ENCODE assay signal across 1 cellular context in the genomic region with DNA sequence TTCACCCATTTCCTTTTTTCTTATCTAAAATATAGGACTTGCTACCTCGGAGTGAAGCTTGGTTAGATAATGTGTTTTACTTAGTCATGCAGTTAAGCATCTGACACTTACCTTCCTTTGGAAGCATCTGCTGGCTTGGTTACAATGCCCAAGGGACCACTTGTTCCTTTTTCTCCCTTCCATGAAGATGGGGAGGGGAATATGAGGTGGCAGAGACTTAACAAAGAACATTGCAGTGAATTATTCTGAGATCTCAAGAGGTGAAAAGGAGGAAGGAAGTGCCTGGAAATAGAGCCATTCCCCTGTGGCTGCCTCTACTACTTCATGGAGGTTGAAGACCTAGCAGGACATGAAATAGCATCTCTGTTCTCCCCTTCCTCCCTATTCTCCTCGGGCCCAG.
TF ChIP-seq lines count a peak whose summit lies in the region.

No MANE protein-coding gene starts in this region.

TF ChIP-seq in IMR-90, 13 proteins besides CTCF, POLR2A, EP300 and RAD21 (continued from another document):
- TF ChIP-seq, protein P1, sequence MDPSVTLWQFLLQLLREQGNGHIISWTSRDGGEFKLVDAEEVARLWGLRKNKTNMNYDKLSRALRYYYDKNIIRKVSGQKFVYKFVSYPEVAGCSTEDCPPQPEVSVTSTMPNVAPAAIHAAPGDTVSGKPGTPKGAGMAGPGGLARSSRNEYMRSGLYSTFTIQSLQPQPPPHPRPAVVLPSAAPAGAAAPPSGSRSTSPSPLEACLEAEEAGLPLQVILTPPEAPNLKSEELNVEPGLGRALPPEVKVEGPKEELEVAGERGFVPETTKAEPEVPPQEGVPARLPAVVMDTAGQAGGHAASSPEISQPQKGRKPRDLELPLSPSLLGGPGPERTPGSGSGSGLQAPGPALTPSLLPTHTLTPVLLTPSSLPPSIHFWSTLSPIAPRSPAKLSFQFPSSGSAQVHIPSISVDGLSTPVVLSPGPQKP (IDR thresholded peaks at IDR 0.05; ENCODE audit: borderline replicate concordance, low read depth, low read length): no peak
- TF ChIP-seq CEBPB (IDR thresholded peaks at IDR 0.05; ENCODE audit: low read depth, low read length): no peak
- no peak for TF ChIP-seq CHD1 (IDR thresholded peaks at IDR 0.05; ENCODE audit: low read depth, low read length)
- TF ChIP-seq RCOR1 (IDR thresholded peaks at IDR 0.05; ENCODE audit: insufficient replicate concordance, low read length): no peak
- TF ChIP-seq, protein P2, sequence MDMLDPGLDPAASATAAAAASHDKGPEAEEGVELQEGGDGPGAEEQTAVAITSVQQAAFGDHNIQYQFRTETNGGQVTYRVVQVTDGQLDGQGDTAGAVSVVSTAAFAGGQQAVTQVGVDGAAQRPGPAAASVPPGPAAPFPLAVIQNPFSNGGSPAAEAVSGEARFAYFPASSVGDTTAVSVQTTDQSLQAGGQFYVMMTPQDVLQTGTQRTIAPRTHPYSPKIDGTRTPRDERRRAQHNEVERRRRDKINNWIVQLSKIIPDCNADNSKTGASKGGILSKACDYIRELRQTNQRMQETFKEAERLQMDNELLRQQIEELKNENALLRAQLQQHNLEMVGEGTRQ (IDR thresholded peaks at IDR 0.05; ENCODE audit: low read depth, low read length): no peak
- no peak for TF ChIP-seq MAFK (IDR thresholded peaks at IDR 0.05; ENCODE audit: low read depth, low read length)
- no peak for TF ChIP-seq RFX5 (IDR thresholded peaks at IDR 0.05; ENCODE audit: low read depth, low read length)
TF ChIP-seq in IMR-90: peak in this region for 0.
